ENCODE assay signal across 38 cellular contexts in genomic region chr11:78735711-78736110, GRCh38.
"Had no signal": no experiment of that assay in that cellular context is flagged by ENCODE, and none has a peak within 500 bp of the region (broad histone marks: within the 10 kb centered on the region; RNA-seq: fewer than 3 reads in every experiment).

No MANE protein-coding gene starts in this region.

- H3K4me3 ChIP-seq: adrenal gland, ascending aorta, body of pancreas, breast epithelium, cardiac muscle cell had no signal

- H3K27me3 Mint-ChIP-seq: activated naive CD8-positive, alpha-beta T cell; activated naive CD8-positive, alpha-beta T cell treated with anti-CD3 and anti-CD28 coated beads, Interleukin-2, amount 50 U/mL, for 24 hours; activated T-cell treated with anti-CD3 and anti-CD28 coated beads, Interleukin-2, amount 50 U/mL, for 24 hours had no signal

- H3K4me1 ChIP-seq: adrenal gland, ascending aorta, body of pancreas, breast epithelium had no signal

- H3K9me3 ChIP-seq: adrenal gland, ascending aorta, body of pancreas, breast epithelium had no signal

- H3K27me3 ChIP-seq: adrenal gland, ascending aorta, body of pancreas, brain microvascular endothelial cell, breast epithelium, cardiac muscle cell had no signal

- DNase-seq: activated effector memory CD4-positive, alpha-beta T cell treated with anti-CD3 and anti-CD28 coated beads, Interleukin-2, amount 50 U/mL, for 16 hours; activated effector memory CD4-positive, alpha-beta T cell treated with Interleukin-2 at 50 U/mL for 16 hours; activated gamma-delta T cell; activated gamma-delta T cell treated with Interleukin-2 at 50 U/mL for 16 hours; activated naive CD4-positive, alpha-beta T cell; activated naive CD4-positive, alpha-beta T cell treated with anti-CD3 and anti-CD28 coated beads for 36 hours; activated naive CD4-positive, alpha-beta T cell treated with anti-CD3 and anti-CD28 coated beads, Interleukin-2, amount 10 ng/mL, durations not matched to agents 7 days and 5 days; activated naive CD4-positive, alpha-beta T cell treated with anti-CD3 and anti-CD28 coated beads, Interleukin-2, amount 50 U/mL, for 16 hours; activated naive CD4-positive, alpha-beta T cell treated with Interleukin-2 at 50 U/mL for 16 hours; activated naive CD8-positive, alpha-beta T cell treated with anti-CD3 and anti-CD28 coated beads for 36 hours; activated naive CD8-positive, alpha-beta T cell treated with anti-CD3 and anti-CD28 coated beads, Interleukin-2, amount 10 ng/mL, durations not matched to agents 7 days and 5 days; activated naive CD8-positive, alpha-beta T cell treated with anti-CD3 and anti-CD28 coated beads, Interleukin-2, amount 50 U/mL, for 24 hours; activated T-cell treated with anti-CD3 and anti-CD28 coated beads for 4 hours; activated T-cell treated with anti-CD3 and anti-CD28 coated beads, Interleukin-2, amount 50 U/mL, for 1 hour; activated T-cell treated with anti-CD3 and anti-CD28 coated beads, Interleukin-2, amount 50 U/mL, for 24 hours; activated T-cell treated with anti-CD3 and anti-CD28 coated beads, Interleukin-2, amount 50 U/mL, for 4 hours; activated T-cell treated with anti-CD3 and anti-CD28 coated beads, Interleukin-2, amount 50 U/mL, for 48 hours; activated T-cell treated with anti-CD3 and anti-CD28 coated beads, Interleukin-2, amount 50 U/mL, for 72 hours; adrenal gland; amniotic stem cell; amygdala; anterior cingulate cortex; aorta; body of pancreas; brain microvascular endothelial cell; caudate nucleus; central memory CD4-positive, alpha-beta T cell; cerebellar nuclear complex had no signal

- H3K27ac ChIP-seq: adrenal gland, ascending aorta, body of pancreas, brain microvascular endothelial cell, breast epithelium, cardiac muscle cell had no signal

- ATAC-seq: activated naive CD4-positive, alpha-beta T cell treated with anti-CD3 and anti-CD28 coated beads, Interleukin-2, amount 50 U/mL, for 72 hours; activated naive CD8-positive, alpha-beta T cell treated with anti-CD3 and anti-CD28 coated beads, Interleukin-2, amount 50 U/mL, for 24 hours; activated T-cell treated with anti-CD3 and anti-CD28 coated beads, Interleukin-2, amount 50 U/mL, for 4 hours; activated T-cell treated with anti-CD3 and anti-CD28 coated beads, Interleukin-2, amount 50 U/mL, for 72 hours; activated T-helper 17 cell treated with anti-CD3 and anti-CD28 coated beads, Interleukin-2, amount 50 U/mL, for 72 hours; body of pancreas had no signal

- H3K36me3 ChIP-seq: adrenal gland, brain microvascular endothelial cell, breast epithelium, cardiac muscle cell had no signal

- H3K27ac Mint-ChIP-seq: activated naive CD4-positive, alpha-beta T cell treated with anti-CD3 and anti-CD28 coated beads for 36 hours; activated naive CD4-positive, alpha-beta T cell treated with anti-CD3 and anti-CD28 coated beads, Interleukin-2, amount 10 ng/mL, durations not matched to agents 7 days and 5 days; activated naive CD4-positive, alpha-beta T cell treated with anti-CD3 and anti-CD28 coated beads, Interleukin-2, amount 50 U/mL, for 24 hours; activated naive CD4-positive, alpha-beta T cell treated with anti-CD3 and anti-CD28 coated beads, Interleukin-2, amount 50 U/mL, for 72 hours; activated naive CD8-positive, alpha-beta T cell; activated naive CD8-positive, alpha-beta T cell treated with anti-CD3 and anti-CD28 coated beads for 36 hours; activated naive CD8-positive, alpha-beta T cell treated with anti-CD3 and anti-CD28 coated beads, Interleukin-2, amount 10 ng/mL, durations not matched to agents 7 days and 5 days; activated naive CD8-positive, alpha-beta T cell treated with anti-CD3 and anti-CD28 coated beads, Interleukin-2, amount 50 U/mL, for 24 hours; activated T-cell treated with anti-CD3 and anti-CD28 coated beads, Interleukin-2, amount 50 U/mL, for 24 hours; activated T-cell treated with anti-CD3 and anti-CD28 coated beads, Interleukin-2, amount 50 U/mL, for 72 hours; activated T-helper 1 cell treated with anti-CD3 and anti-CD28 coated beads, Interleukin-12 subunit alpha, Interleukin-12 subunit beta, Interleukin-2, Interleukin-4 antibody, amounts not matched to agents 30 ng/mL and 10 ng/mL and 1 ng/mL, durations not matched to agents 14 hours and 24 hours and 36 hours; activated T-helper 17 cell treated with anti-CD3 and anti-CD28 coated beads, Interleukin-2, amount 50 U/mL, for 72 hours; activated T-helper 2 cell treated with anti-CD3 and anti-CD28 coated beads, Interferon-gamma antibody, Interleukin-2, Interleukin-4, amounts not matched to agents 10 μg/mL and 5 μg/mL and 100 μg/mL, durations not matched to agents 14 hours and 24 hours and 36 hours had no signal

- H3K4me1 Mint-ChIP-seq: activated naive CD4-positive, alpha-beta T cell treated with anti-CD3 and anti-CD28 coated beads, Interleukin-2, amount 10 ng/mL, durations not matched to agents 7 days and 5 days; activated naive CD4-positive, alpha-beta T cell treated with anti-CD3 and anti-CD28 coated beads, Interleukin-2, amount 50 U/mL, for 24 hours; activated naive CD8-positive, alpha-beta T cell treated with anti-CD3 and anti-CD28 coated beads for 36 hours; activated naive CD8-positive, alpha-beta T cell treated with anti-CD3 and anti-CD28 coated beads, Interleukin-2, amount 10 ng/mL, durations not matched to agents 7 days and 5 days; activated naive CD8-positive, alpha-beta T cell treated with anti-CD3 and anti-CD28 coated beads, Interleukin-2, amount 50 U/mL, for 24 hours; activated T-helper 17 cell treated with anti-CD3 and anti-CD28 coated beads, Interleukin-2, amount 50 U/mL, for 72 hours had no signal

- H3K36me3 Mint-ChIP-seq: activated naive CD4-positive, alpha-beta T cell treated with anti-CD3 and anti-CD28 coated beads, Interleukin-2, amount 10 ng/mL, durations not matched to agents 7 days and 5 days; activated naive CD4-positive, alpha-beta T cell treated with anti-CD3 and anti-CD28 coated beads, Interleukin-2, amount 50 U/mL, for 24 hours; activated naive CD4-positive, alpha-beta T cell treated with anti-CD3 and anti-CD28 coated beads, Interleukin-2, amount 50 U/mL, for 72 hours; activated naive CD8-positive, alpha-beta T cell; activated naive CD8-positive, alpha-beta T cell treated with anti-CD3 and anti-CD28 coated beads for 36 hours; activated naive CD8-positive, alpha-beta T cell treated with anti-CD3 and anti-CD28 coated beads, Interleukin-2, amount 10 ng/mL, durations not matched to agents 7 days and 5 days had no signal

- H3K4me3 Mint-ChIP-seq: activated naive CD4-positive, alpha-beta T cell treated with anti-CD3 and anti-CD28 coated beads for 36 hours; activated naive CD4-positive, alpha-beta T cell treated with anti-CD3 and anti-CD28 coated beads, Interleukin-2, amount 10 ng/mL, durations not matched to agents 7 days and 5 days; activated naive CD4-positive, alpha-beta T cell treated with anti-CD3 and anti-CD28 coated beads, Interleukin-2, amount 50 U/mL, for 24 hours; activated naive CD8-positive, alpha-beta T cell; activated naive CD8-positive, alpha-beta T cell treated with anti-CD3 and anti-CD28 coated beads for 36 hours; activated naive CD8-positive, alpha-beta T cell treated with anti-CD3 and anti-CD28 coated beads, Interleukin-2, amount 10 ng/mL, durations not matched to agents 7 days and 5 days; activated naive CD8-positive, alpha-beta T cell treated with anti-CD3 and anti-CD28 coated beads, Interleukin-2, amount 50 U/mL, for 24 hours; activated T-cell treated with anti-CD3 and anti-CD28 coated beads, Interleukin-2, amount 50 U/mL, for 24 hours; activated T-cell treated with anti-CD3 and anti-CD28 coated beads, Interleukin-2, amount 50 U/mL, for 4 hours; activated T-cell treated with anti-CD3 and anti-CD28 coated beads, Interleukin-2, amount 50 U/mL, for 72 hours; activated T-helper 1 cell treated with anti-CD3 and anti-CD28 coated beads, Interleukin-12 subunit alpha, Interleukin-12 subunit beta, Interleukin-2, Interleukin-4 antibody, amounts not matched to agents 30 ng/mL and 10 ng/mL and 1 ng/mL, durations not matched to agents 14 hours and 24 hours and 36 hours; activated T-helper 17 cell treated with anti-CD3 and anti-CD28 coated beads, Interleukin-2, amount 50 U/mL, for 72 hours; brain had no signal

- H3K9me3 Mint-ChIP-seq: activated naive CD4-positive, alpha-beta T cell treated with anti-CD3 and anti-CD28 coated beads for 36 hours; activated naive CD4-positive, alpha-beta T cell treated with anti-CD3 and anti-CD28 coated beads, Interleukin-2, amount 10 ng/mL, durations not matched to agents 7 days and 5 days; activated naive CD4-positive, alpha-beta T cell treated with anti-CD3 and anti-CD28 coated beads, Interleukin-2, amount 50 U/mL, for 24 hours; activated naive CD4-positive, alpha-beta T cell treated with anti-CD3 and anti-CD28 coated beads, Interleukin-2, amount 50 U/mL, for 72 hours; activated naive CD8-positive, alpha-beta T cell treated with anti-CD3 and anti-CD28 coated beads for 36 hours; activated naive CD8-positive, alpha-beta T cell treated with anti-CD3 and anti-CD28 coated beads, Interleukin-2, amount 10 ng/mL, durations not matched to agents 7 days and 5 days; activated naive CD8-positive, alpha-beta T cell treated with anti-CD3 and anti-CD28 coated beads, Interleukin-2, amount 50 U/mL, for 24 hours; activated T-cell treated with anti-CD3 and anti-CD28 coated beads, Interleukin-2, amount 50 U/mL, for 24 hours; activated T-cell treated with anti-CD3 and anti-CD28 coated beads, Interleukin-2, amount 50 U/mL, for 4 hours; activated T-cell treated with anti-CD3 and anti-CD28 coated beads, Interleukin-2, amount 50 U/mL, for 72 hours; activated T-helper 1 cell treated with anti-CD3 and anti-CD28 coated beads, Interleukin-12 subunit alpha, Interleukin-12 subunit beta, Interleukin-2, Interleukin-4 antibody, amounts not matched to agents 30 ng/mL and 10 ng/mL and 1 ng/mL, durations not matched to agents 14 hours and 24 hours and 36 hours; activated T-helper 17 cell treated with anti-CD3 and anti-CD28 coated beads, Interleukin-2, amount 50 U/mL, for 72 hours; activated T-helper 2 cell treated with anti-CD3 and anti-CD28 coated beads, Interferon-gamma antibody, Interleukin-2, Interleukin-4, amounts not matched to agents 10 μg/mL and 5 μg/mL and 100 μg/mL, durations not matched to agents 14 hours and 24 hours and 36 hours had no signal
